10 cellular contexts compared by ENCODE assay signal in genomic region chr4:156972370-156972980, GRCh38. TPM values are rescaled to one million over a fixed set of nuclear protein-coding genes. Genes with fewer than 3 reads are reported as not detected.
A peak's percentile ranks its signal among the peaks of the same experiment; 100 is the strongest.
DNase-seq lines count a peak whose midpoint lies in the region; ATAC-seq, FAIRE-seq and TF ChIP-seq lines count a peak whose summit lies in the region.
"Had no signal": no experiment of that assay in that cellular context is flagged by ENCODE, and none has a peak within 500 bp of the region (broad histone marks: within the 10 kb centered on the region; RNA-seq: fewer than 3 reads in every experiment).

No MANE protein-coding gene starts in this region.

- H3K9ac ChIP-seq in HUES64 (ENCODE audit: low read depth, low read length) (no peak overlapping the region), keratinocyte (ENCODE audit: control insufficient read depth, extremely low read depth, insufficient read depth, low read length) (peak overlapping the region; percentile 80), smooth muscle cell (ENCODE audit: low read depth) (no peak overlapping the region)

- peak; percentile 87 for FAIRE-seq in keratinocyte (lab: Jason Lieb, UNC)

- H4K20me1 ChIP-seq in keratinocyte (ENCODE audit: control insufficient read depth, extremely low read depth, insufficient read depth, low read length): no peaks in the 10 kb centered on the region
- peaks cover 12% of the 10 kb centered on the region for H4K20me1 ChIP-seq in smooth muscle cell (ENCODE audit: low read depth)

- CTCF ChIA-PET in activated CD4-positive, alpha-beta memory T cell treated with anti-CD3 and anti-CD28 coated beads, Interleukin-2, amount 10 ng/mL, durations not matched to agents 7 days and 5 days (lab: Charles Lee): interaction anchor here (1.6 kb wide), 1 partner anchor 9 kb away, joined by 3 read pairs; no protein-coding TSS in a partner anchor

- 42% methylated on average over 8 of the region's 8 CpGs for WGBS in HUES64
- WGBS in smooth muscle cell (ENCODE audit: low lambda C conversion rate): 26% methylated on average over 8 of the region's 8 CpGs

- H3F3A ChIP-seq in smooth muscle cell (ENCODE audit: low read depth): peaks cover 4% of the 10 kb centered on the region

- peak overlapping the region; percentile 78 for H3K4me2 ChIP-seq in keratinocyte (ENCODE audit: control insufficient read depth, extremely low read depth, insufficient read depth, low read depth, low read length)
- peak overlapping the region; percentile 87 for H3K4me2 ChIP-seq in smooth muscle cell

- H2AFZ ChIP-seq in keratinocyte (ENCODE audit: control insufficient read depth, low read length) (peak overlapping the region; percentile 77), smooth muscle cell (ENCODE audit: low read depth) (peak overlapping the region; percentile 80)

- H3K9me1 ChIP-seq in keratinocyte (ENCODE audit: control insufficient read depth, extremely low read depth, insufficient read depth, low read length): no peaks in the 10 kb centered on the region

- TF ChIP-seq CTCF in astrocyte of the spinal cord (IDR thresholded peaks at IDR 0.05; ENCODE audit: low read depth, low read length): no peak
- no peak for TF ChIP-seq CTCF in keratinocyte (optimal IDR thresholded peaks at IDR 0.05 in 1 of 3, IDR thresholded peaks at IDR 0.05 in 1 of 3, conservative IDR thresholded peaks at IDR 0.05 in 1 of 3; ENCODE audit: extremely low read depth in 1 of 3, insufficient read depth in 2 of 3, low read length in 3 of 3)
- TF ChIP-seq CTCF in smooth muscle cell (IDR thresholded peaks at IDR 0.05; ENCODE audit: borderline replicate concordance, insufficient read depth, poor library complexity, severe bottlenecking): no peak

- peaks cover 24% of the 10 kb centered on the region for H3K4me1 ChIP-seq in HUES64 (ENCODE audit: insufficient read depth, low read length)
- peaks cover 30% of the 10 kb centered on the region for H3K4me1 ChIP-seq in keratinocyte (ENCODE audit: control insufficient read depth, extremely low read depth, insufficient read depth, low read length)
- H3K4me1 ChIP-seq in smooth muscle cell (ENCODE audit: low read depth): peaks cover 33% of the 10 kb centered on the region

- POLR2A ChIA-PET in activated CD4-positive, alpha-beta memory T cell treated with anti-CD3 and anti-CD28 coated beads, Interleukin-2, amount 10 ng/mL, durations not matched to agents 7 days and 5 days (lab: Charles Lee): no interaction called here

- H3K36me3 Mint-ChIP-seq in activated CD4-positive, alpha-beta memory T cell treated with anti-CD3 and anti-CD28 coated beads, Interleukin-2, amount 10 ng/mL, durations not matched to agents 7 days and 5 days (ENCODE audit: low read depth): peaks cover 4% of the 10 kb centered on the region
- H3K36me3 Mint-ChIP-seq: IgD-negative memory B cell had no signal

- no peaks in the 10 kb centered on the region for H3K9me3 Mint-ChIP-seq in activated CD4-positive, alpha-beta memory T cell treated with anti-CD3 and anti-CD28 coated beads, Interleukin-2, amount 10 ng/mL, durations not matched to agents 7 days and 5 days

- H3K27ac ChIP-seq in HUES64 (ENCODE audit: low read depth, low read length) (no peak overlapping the region; the same call in 1 of the 2 replicates), keratinocyte (ENCODE audit: control insufficient read depth, insufficient read depth, low read length) (peak overlapping the region; percentile 8), smooth muscle cell (ENCODE audit: low read depth) (peak overlapping the region; percentile 79)

- H3K27me3 Mint-ChIP-seq in activated CD4-positive, alpha-beta memory T cell treated with anti-CD3 and anti-CD28 coated beads, Interleukin-2, amount 10 ng/mL, durations not matched to agents 7 days and 5 days: peaks cover 42% of the 10 kb centered on the region

- dilution Hi-C loops in keratinocyte (cut with MboI; ENCODE audit: extremely low pct_ligation_motif_present, low sequenced_read_pairs): no loop called here

- no peak for ATAC-seq in HG03439 (IDR thresholded peaks at IDR 0.05; ENCODE audit: unreplicated experiment)

- in situ Hi-C loops in astrocyte of the spinal cord (cut with HindIII; ENCODE audit: low sequenced_read_pairs): no loop called here

- DNase-seq in astrocyte of the spinal cord (ENCODE audit: low read depth, low spot score) (peak; percentile 62), keratinocyte (ENCODE audit: low read depth, low spot score) (no peak), smooth muscle cell (lab: John Stamatoyannopoulos, UW; ENCODE audit: unreplicated experiment) (no peak), SHP77 treated with DMSO at 0.1 percent for 48 hours (lab: John Stamatoyannopoulos, UW) (no peak), AG08395 (ENCODE audit: low spot score) (no peak)
- no peak for DNase-seq in activated CD4-positive, alpha-beta memory T cell treated with anti-CD3 and anti-CD28 coated beads, Interleukin-2, amount 10 ng/mL, durations not matched to agents 7 days and 5 days
- DNase-seq: activated CD8-positive, alpha-beta memory T cell treated with anti-CD3 and anti-CD28 coated beads for 24 hours had no signal

- H3K4me3 ChIP-seq in HUES64 (ENCODE audit: low read length): peak overlapping the region; percentile 74
- H3K4me3 ChIP-seq in astrocyte of the spinal cord (ENCODE audit: low read depth, low read length): peak overlapping the region; percentile 60
- H3K4me3 ChIP-seq in keratinocyte (ENCODE audit: control insufficient read depth in 2 of 3, extremely low read depth in 1 of 3, insufficient read depth in 2 of 3, low read depth in 1 of 3, low read length in 3 of 3): peak overlapping the region; percentile 61 to 80 (median 76)
- peak overlapping the region; percentile 80 for H3K4me3 ChIP-seq in smooth muscle cell

- peaks cover 3% of the 10 kb centered on the region for H3K4me1 Mint-ChIP-seq in activated CD4-positive, alpha-beta memory T cell treated with anti-CD3 and anti-CD28 coated beads, Interleukin-2, amount 10 ng/mL, durations not matched to agents 7 days and 5 days

- peaks cover 33% of the 10 kb centered on the region for H3K27me3 ChIP-seq in HUES64 (ENCODE audit: insufficient read depth, low read length)
- no peaks in the 10 kb centered on the region for H3K27me3 ChIP-seq in keratinocyte (ENCODE audit: control insufficient read depth, extremely low read depth, insufficient read depth, low read length)
- H3K27me3 ChIP-seq in smooth muscle cell (ENCODE audit: low read depth): no peaks in the 10 kb centered on the region

- no peak overlapping the region for H3K4me3 Mint-ChIP-seq in activated CD4-positive, alpha-beta memory T cell treated with anti-CD3 and anti-CD28 coated beads, Interleukin-2, amount 10 ng/mL, durations not matched to agents 7 days and 5 days
- H3K4me3 Mint-ChIP-seq: IgD-negative memory B cell had no signal

- H3K36me3 ChIP-seq in HUES64 (ENCODE audit: insufficient read depth, low read length): no peaks in the 10 kb centered on the region
- H3K36me3 ChIP-seq in keratinocyte (ENCODE audit: control insufficient read depth in 2 of 2, extremely low read depth in 1 of 2, insufficient read depth in 2 of 2, low read length in 2 of 2): no peaks in the 10 kb centered on the region
- no peaks in the 10 kb centered on the region for H3K36me3 ChIP-seq in smooth muscle cell (ENCODE audit: low read depth)

- peaks cover 32% of the 10 kb centered on the region for H3K79me2 ChIP-seq in keratinocyte (ENCODE audit: control insufficient read depth, insufficient read depth, low read length)
- H3K79me2 ChIP-seq in smooth muscle cell (ENCODE audit: low read depth): peaks cover 32% of the 10 kb centered on the region

- H3K9me3 ChIP-seq in HUES64 (ENCODE audit: insufficient read depth, low read depth, low read length): no peaks in the 10 kb centered on the region
- H3K9me3 ChIP-seq in keratinocyte (ENCODE audit: control insufficient read depth, low read depth, low read length): no peaks in the 10 kb centered on the region
- no peaks in the 10 kb centered on the region for H3K9me3 ChIP-seq in smooth muscle cell (replicated peaks; ENCODE audit: low read depth)

- H3K27ac Mint-ChIP-seq in activated CD4-positive, alpha-beta memory T cell treated with anti-CD3 and anti-CD28 coated beads, Interleukin-2, amount 10 ng/mL, durations not matched to agents 7 days and 5 days: no peak overlapping the region
- H3K27ac Mint-ChIP-seq: IgD-negative memory B cell had no signal

RNA-seq across cellular contexts. Expression of gene PDGFC, which starts 0.9 kb away (rescaled TPM):
- 2.7 TPM for polyA plus RNA-seq in HUES64 (2013, experiment 1 of 2)
- polyA plus RNA-seq in HUES64 (2013, experiment 2 of 2): 6.9 TPM
- 19.5 to 29.7 TPM (median 28.9 TPM) in 3 replicates for polyA plus RNA-seq in keratinocyte
- polyA plus RNA-seq in keratinocyte (2011; ENCODE audit: low read depth): 22.1 TPM
- 11.6 and 23.3 TPM in 2 replicates for polyA plus RNA-seq in keratinocyte (2011; cell fraction: cytosol; rRNA removed)
- 34.6 and 37.1 TPM in 2 replicates for polyA plus RNA-seq in keratinocyte (2011; cell fraction: nucleus; rRNA removed)
- polyA plus RNA-seq in keratinocyte (2012; ENCODE audit: low replicate concordance): 12.8 and 36.2 TPM in 2 replicates
- 30.0 to 73.6 TPM (median 44.4 TPM) in 3 replicates for polyA minus RNA-seq in keratinocyte
- 24.0 TPM for polyA minus RNA-seq in keratinocyte (2011; cell fraction: cytosol; rRNA and poly(A)+ RNA removed)
- 35.7 and 84.4 TPM in 2 replicates for polyA minus RNA-seq in keratinocyte (2011; cell fraction: nucleus; rRNA and poly(A)+ RNA removed)
- total RNA-seq in smooth muscle cell: 135 and 165 TPM in 2 replicates
- 56.5 and 77.8 TPM in 2 replicates for polyA plus RNA-seq in smooth muscle cell
- total RNA-seq in activated CD4-positive, alpha-beta memory T cell treated with anti-CD3 and anti-CD28 coated beads, Interleukin-2, amount 10 ng/mL, durations not matched to agents 7 days and 5 days: not detected
- polyA plus RNA-seq: IgD-negative memory B cell had no signal

Comparison
In these comparisons a context has a peak if more than half of its experiments do, and no peak if none do; other contexts are left out.
1. RNA of gene PDGFC, which starts 0.9 kb away (total RNA-seq): 135 to 165 TPM in smooth muscle cell; not detected in activated CD4-positive, alpha-beta memory T cell treated with anti-CD3 and anti-CD28 coated beads, Interleukin-2, amount 10 ng/mL, durations not matched to agents 7 days and 5 days; every median in the first group is over 100 times any median in the second.
2. Peak in every context shown above with its lines, with median percentiles within 50 percentile points of each other: H3K4me3 ChIP-seq.